ENCODE assay signal across 5 cellular contexts in genomic region chr6:34808473-34808872, GRCh38. TPM values are rescaled to one million over a fixed set of nuclear protein-coding genes. Genes with fewer than 3 reads are reported as not detected.
DNase-seq lines count a peak whose midpoint lies in the region; ATAC-seq, FAIRE-seq and TF ChIP-seq lines count a peak whose summit lies in the region.
"Not testable (repeated sequence)": the region's sequence is repeated elsewhere in the genome, so short reads cannot be mapped to it uniquely, and the experiment has no call there.

No MANE protein-coding gene starts in this region.

- H3K36me3 Mint-ChIP-seq in T-helper 17 cell (ENCODE audit: low read depth), result not testable (repeated sequence)

- BruUV-seq in PC-9 (replicated peaks; lab: Mats Ljungman, UMichigan); K562 (replicated peaks; lab: Mats Ljungman, UMichigan); HepG2 (replicated peaks; lab: Mats Ljungman, UMichigan): not testable (repeated sequence)

- H3K4me1 ChIP-seq in HEK293 (ENCODE audit: control insufficient read depth, insufficient read depth, low read length) (peaks cover 12% of the 10 kb centered on the region), PC-9 (replicated peaks; ENCODE audit: insufficient read depth) (peaks cover 35% of the 10 kb centered on the region), HepG2 (ENCODE audit: insufficient read depth, low read length) (peaks cover 21% of the 10 kb centered on the region)
- not testable (repeated sequence) for H3K4me1 ChIP-seq in K562 (replicated peaks in 1 of 2; ENCODE audit: control insufficient read depth in 2 of 2, insufficient read depth in 2 of 2, low read length in 2 of 2)

- H3K27ac Mint-ChIP-seq in T-helper 17 cell, result peak overlapping the region; percentile 39

- not testable (repeated sequence) for H3K4me3 ChIP-seq in HEK293 (ENCODE audit: low read depth, low read length); PC-9; K562; HepG2 (replicated peaks in 1 of 3; ENCODE audit: insufficient read depth in 1 of 3, low read depth in 2 of 3, low read length in 3 of 3)

- H3K36me3 ChIP-seq in HEK293 (ENCODE audit: control insufficient read depth in 2 of 2, insufficient read depth in 1 of 2, low read length in 2 of 2); PC-9 (ENCODE audit: low read depth); K562 (ENCODE audit: control insufficient read depth, insufficient read depth, low read length); HepG2 (replicated peaks in 1 of 2; ENCODE audit: control insufficient read depth in 1 of 2, insufficient read depth in 2 of 2, low read length in 2 of 2): not testable (repeated sequence)

- POLR2A ChIA-PET in HEK293 (lab: Yijun Ruan, JAX) (interaction anchor here (0.7 kb wide), 1 partner anchor 422 kb away, joined by 3 read pairs; no protein-coding TSS in a partner anchor), K562 (lab: Yijun Ruan, JAX) (interaction anchor here (5.8 kb wide), 1 partner anchor 16 kb away, joined by 56 read pairs; the partner anchor contains the start of gene BLTP3A)
- POLR2A ChIA-PET in PC-9 (lab: Charles Lee; ENCODE audit: unreplicated experiment); HepG2 (lab: Yijun Ruan, JAX): not testable (repeated sequence)

- H2AFZ ChIP-seq in PC-9; K562 (ENCODE audit: low read depth, low read length); HepG2 (ENCODE audit: low read length): not testable (repeated sequence)

- intact Hi-C loops in PC-9 (cut with micrococcal nuclease; ENCODE audit: unreplicated experiment); K562 (cut with micrococcal nuclease); HepG2 (cut with micrococcal nuclease; ENCODE audit: unreplicated experiment): not testable (repeated sequence)

- CTCF ChIA-PET in HEK293 (lab: Yijun Ruan, JAX), result interaction anchor here (0.7 kb wide), 1 partner anchor 80 kb away, joined by 3 read pairs; no protein-coding TSS in a partner anchor
- CTCF ChIA-PET in PC-9 (lab: Charles Lee); K562 (lab: Yijun Ruan, JAX; ENCODE audit: low intra/inter-chr PET ratio); HepG2 (lab: Yijun Ruan, JAX; ENCODE audit: low intra/inter-chr PET ratio, low total read pairs): not testable (repeated sequence)

- ATAC-seq in T-helper 17 cell, K562, HepG2: not testable (repeated sequence)

- in situ Hi-C loops in K562 (cut with MboI); HepG2 (cut with HindIII; ENCODE audit: extremely low pct_ligation_motif_present, low pct_unique_long_range_greater_than_20kb): not testable (repeated sequence)

- H3K4me2 ChIP-seq in PC-9; K562 (ENCODE audit: insufficient read depth, low read length); HepG2 (ENCODE audit: low read depth, low read length): not testable (repeated sequence)

- not testable (repeated sequence) for H3K27ac ChIP-seq in HEK293 (ENCODE audit: extremely low read depth, low read depth, low read length); K562 (ENCODE audit: extremely low read depth, low read depth, low read length); HepG2 (ENCODE audit: extremely low read length, insufficient read depth, low read length)
- peak overlapping the region; percentile 70; the same call in 1 of the 2 replicates for H3K27ac ChIP-seq in PC-9

- not testable (repeated sequence) for DNase-seq in PC-9; T-helper 17 cell; K562 (ENCODE audit: extremely low read depth in 1 of 4, low spot score in 3 of 4); HepG2 (ENCODE audit: low spot score)

- H3K27me3 Mint-ChIP-seq in T-helper 17 cell, result not testable (repeated sequence)

- TF ChIP-seq POLR2A in K562 (conservative IDR thresholded peaks at IDR 0.05); HepG2 (IDR thresholded peaks at IDR 0.05; ENCODE audit: insufficient read depth in 1 of 2, low read depth in 2 of 2, low read length in 2 of 2): not testable (repeated sequence)

- H3K4me3 Mint-ChIP-seq in T-helper 17 cell, result not testable (repeated sequence)

- H3K9me2 ChIP-seq in PC-9 (ENCODE audit: insufficient read depth), result not testable (repeated sequence)

- H3F3A ChIP-seq in PC-9 (ENCODE audit: insufficient read depth, low read depth), result peaks cover 31% of the 10 kb centered on the region

- H3K9ac ChIP-seq in K562 (ENCODE audit: insufficient read depth in 1 of 2, low read depth in 2 of 2, low read length in 2 of 2); HepG2 (ENCODE audit: insufficient read depth, low read depth, low read length): not testable (repeated sequence)

- H3K9me3 ChIP-seq in HEK293 (ENCODE audit: control insufficient read depth, insufficient read depth, low read depth, low read length); PC-9 (ENCODE audit: insufficient read depth, low read depth); T-helper 17 cell (ENCODE audit: control insufficient read depth, low read length, poor library complexity, severe bottlenecking); K562 (replicated peaks; ENCODE audit: control insufficient read depth, insufficient read depth, low read depth, low read length); HepG2 (ENCODE audit: low read length): not testable (repeated sequence)

- H3K79me2 ChIP-seq in PC-9 (ENCODE audit: low read depth) (peaks cover 90% of the 10 kb centered on the region), K562 (ENCODE audit: control insufficient read depth, insufficient read depth, low read length) (peaks cover 57% of the 10 kb centered on the region), HepG2 (ENCODE audit: insufficient read depth, low read length) (peaks cover 87% of the 10 kb centered on the region)

- not testable (repeated sequence) for TF ChIP-seq RAD21 in K562 (CRISPR knock-in tag; conservative IDR thresholded peaks at IDR 0.05 in 1 of 2, IDR thresholded peaks at IDR 0.05 in 1 of 2); HepG2 (CRISPR knock-in tag; IDR thresholded peaks at IDR 0.05)

- 83% methylated on average over 3 of the region's 3 CpGs for WGBS in K562 (ENCODE audit: insufficient coverage, low coverage, missing lambda C conversion rate)
- 93% methylated on average over 3 of the region's 3 CpGs for WGBS in HepG2 (ENCODE audit: low lambda C conversion rate)

- not testable (repeated sequence) for H3K9me1 ChIP-seq in K562 (ENCODE audit: control insufficient read depth, insufficient read depth, low read length)

- not testable (repeated sequence) for H3K4me1 Mint-ChIP-seq in T-helper 17 cell

- not testable (repeated sequence) for FAIRE-seq in K562 (lab: Jason Lieb, UNC); HepG2 (lab: Jason Lieb, UNC)

- not testable (repeated sequence) for TF ChIP-seq EP300 in K562 (IDR thresholded peaks at IDR 0.05; ENCODE audit: low read length); HepG2 (IDR thresholded peaks at IDR 0.05; ENCODE audit: low read depth in 2 of 2, low read length in 2 of 2); HepG2 (CRISPR knock-in tag; IDR thresholded peaks at IDR 0.05; ENCODE audit: borderline replicate concordance)

- H3K27me3 ChIP-seq in PC-9 (ENCODE audit: insufficient read depth, low read depth); K562 (ENCODE audit: control insufficient read depth in 2 of 2, insufficient read depth in 2 of 2, low read length in 2 of 2); HepG2 (ENCODE audit: control insufficient read depth in 1 of 2, insufficient read depth in 2 of 2, low read length in 2 of 2): not testable (repeated sequence)

- not testable (repeated sequence) for TF ChIP-seq CTCF in HEK293 (tag by site-specific recombination; IDR thresholded peaks at IDR 0.05); PC-9 (conservative IDR thresholded peaks at IDR 0.05); K562 (IDR thresholded peaks at IDR 0.05 in 2 of 3, conservative IDR thresholded peaks at IDR 0.05 in 1 of 3; ENCODE audit: insufficient read depth in 2 of 3, low read depth in 1 of 3, low read length in 3 of 3); HepG2 (CRISPR knock-in tag; IDR thresholded peaks at IDR 0.05)

- peaks cover 37% of the 10 kb centered on the region for H4K20me1 ChIP-seq in PC-9 (ENCODE audit: insufficient read depth)
- peaks cover 30% of the 10 kb centered on the region for H4K20me1 ChIP-seq in K562 (replicated peaks; ENCODE audit: control insufficient read depth, insufficient read depth, low read length)
- peaks cover 32% of the 10 kb centered on the region for H4K20me1 ChIP-seq in HepG2 (ENCODE audit: insufficient read depth, low read length)

RNA-seq across cellular contexts. Expression of gene BLTP3A, which starts 16.6 kb away (rescaled TPM):
- total RNA-seq in PC-9 (2021) (18.2 and 22.3 TPM in 2 replicates), T-helper 17 cell (10 to 100 TPM; 10.5 to 16.3 TPM), K562 (2014; rRNA removed) (14.8 and 16.7 TPM in 2 replicates), K562 (2014; rRNA removed; fragmentation: Illumina TruSeq; extraction: Trizol) (21.5 and 24.6 TPM in 2 replicates), K562 (2015; rRNA removed; fragmentation: Illumina TruSeq; extraction: Trizol) (13.3 and 14.0 TPM in 2 replicates), K562 (2021) (30.2 and 34.6 TPM in 2 replicates), HepG2 (2016; rRNA removed; fragmentation: Illumina TruSeq; extraction: Trizol) (24.0 and 39.3 TPM in 2 replicates)
- 63.2 and 83.7 TPM in 2 replicates for total RNA-seq in K562 (2011; cell fraction: chromatin; rRNA removed; ENCODE audit: low replicate concordance)
- 35.0 and 36.8 TPM in 2 replicates for total RNA-seq in K562 (2011; cell fraction: nucleolus; rRNA removed)
- 39.5 and 45.3 TPM in 2 replicates for total RNA-seq in K562 (2011; cell fraction: nucleoplasm; rRNA removed)
- polyA plus RNA-seq in K562 (2011; rRNA removed) (29.3 and 33.0 TPM in 2 replicates), K562 (2014; fragmentation: Illumina TruSeq; extraction: Trizol) (26.6 and 27.2 TPM in 2 replicates), K562 (2014; fragmentation: Nextera tagmentation; extraction: Ambion mirVana) (1 to 10 TPM; 7.5 to 7.7 TPM), K562 (2014; rRNA removed) (15.5 and 17.9 TPM in 2 replicates), HepG2 (2011; rRNA removed) (21.3 and 22.1 TPM in 2 replicates)
- polyA plus RNA-seq in K562 (2011; cell fraction: cytosol; rRNA removed), result 23.9 and 26.2 TPM in 2 replicates
- 16.4 and 18.6 TPM in 2 replicates for polyA plus RNA-seq in K562 (2011; cell fraction: nucleus; rRNA removed)
- 12.0 and 23.2 TPM in 2 replicates for polyA plus RNA-seq in K562 (2012)
- polyA minus RNA-seq in K562 (2011; rRNA and poly(A)+ RNA removed), result 62.1 and 71.6 TPM in 2 replicates
- polyA minus RNA-seq in K562 (2011; cell fraction: cytosol; rRNA and poly(A)+ RNA removed), result 38.1 and 38.5 TPM in 2 replicates
- 14.1 and 23.9 TPM in 2 replicates for polyA minus RNA-seq in K562 (2011; cell fraction: nucleus; rRNA and poly(A)+ RNA removed)
- total RNA-seq in HepG2 (2016; cell fraction: cytosol; rRNA removed; fragmentation: Illumina TruSeq; extraction: Trizol; ENCODE audit: low read depth), result 3.3 and 3.4 TPM in 2 replicates
- 23.0 and 35.8 TPM in 2 replicates for total RNA-seq in HepG2 (2016; cell fraction: insoluble cytoplasmic fraction; rRNA removed; fragmentation: Illumina TruSeq; extraction: Trizol)
- total RNA-seq in HepG2 (2016; cell fraction: membrane; rRNA removed; fragmentation: Illumina TruSeq; extraction: Trizol), result 12.6 and 13.4 TPM in 2 replicates
- 23.1 and 25.2 TPM in 2 replicates for total RNA-seq in HepG2 (2016; cell fraction: nucleus; rRNA removed; fragmentation: Illumina TruSeq; extraction: Trizol)
- 15.5 and 17.2 TPM in 2 replicates for polyA plus RNA-seq in HepG2 (2011; cell fraction: cytosol; rRNA removed)
- polyA plus RNA-seq in HepG2 (2011; cell fraction: nucleus; rRNA removed), result 16.7 and 19.3 TPM in 2 replicates
- 19.5 and 21.0 TPM in 2 replicates for polyA plus RNA-seq in HepG2 (2012)
- 1.2 and 1.3 TPM in 2 replicates for polyA plus RNA-seq in HepG2 (2016; cell fraction: cytosol; fragmentation: Illumina TruSeq; extraction: Trizol; ENCODE audit: low read depth)
- 21.1 and 22.6 TPM in 2 replicates for polyA plus RNA-seq in HepG2 (2016; cell fraction: insoluble cytoplasmic fraction; fragmentation: Illumina TruSeq; extraction: Trizol; ENCODE audit: low read depth)
- polyA plus RNA-seq in HepG2 (2016; cell fraction: membrane; fragmentation: Illumina TruSeq; extraction: Trizol; ENCODE audit: low read depth), result 3.2 and 3.9 TPM in 2 replicates
- 21.8 and 24.2 TPM in 2 replicates for polyA plus RNA-seq in HepG2 (2016; cell fraction: nucleus; fragmentation: Illumina TruSeq; extraction: Trizol; ENCODE audit: insufficient read depth, low read depth)
- 55.6 and 84.9 TPM in 2 replicates for polyA minus RNA-seq in HepG2 (2011; rRNA and poly(A)+ RNA removed; ENCODE audit: low replicate concordance)
- polyA minus RNA-seq in HepG2 (2011; cell fraction: cytosol; rRNA and poly(A)+ RNA removed), result 37.8 and 45.9 TPM in 2 replicates
- 30.8 and 44.8 TPM in 2 replicates for polyA minus RNA-seq in HepG2 (2011; cell fraction: nucleus; rRNA and poly(A)+ RNA removed)

RNA-seq across cellular contexts. Expression of gene SNRPC, which starts 51.2 kb away (rescaled TPM):
- total RNA-seq in PC-9 (2021) (142 and 162 TPM in 2 replicates), T-helper 17 cell (10 to 100 TPM; 44.2 to 52.1 TPM), K562 (2014; rRNA removed) (500 and 634 TPM in 2 replicates), K562 (2014; rRNA removed; fragmentation: Illumina TruSeq; extraction: Trizol) (430 and 439 TPM in 2 replicates), K562 (2015; rRNA removed; fragmentation: Illumina TruSeq; extraction: Trizol) (488 and 508 TPM in 2 replicates), K562 (2021) (415 and 433 TPM in 2 replicates), HepG2 (2016; rRNA removed; fragmentation: Illumina TruSeq; extraction: Trizol) (291 and 370 TPM in 2 replicates)
- total RNA-seq in K562 (2011; cell fraction: chromatin; rRNA removed; ENCODE audit: low replicate concordance), result 34.0 and 37.5 TPM in 2 replicates
- 54.7 and 59.2 TPM in 2 replicates for total RNA-seq in K562 (2011; cell fraction: nucleolus; rRNA removed)
- total RNA-seq in K562 (2011; cell fraction: nucleoplasm; rRNA removed), result 62.7 and 69.1 TPM in 2 replicates
- polyA plus RNA-seq in K562 (2011; rRNA removed) (495 and 598 TPM in 2 replicates), K562 (2014; fragmentation: Illumina TruSeq; extraction: Trizol) (868 and 905 TPM in 2 replicates), K562 (2014; fragmentation: Nextera tagmentation; extraction: Ambion mirVana) (100 to 1,000 TPM; 697 to 889 TPM), K562 (2014; rRNA removed) (808 and 854 TPM in 2 replicates), HepG2 (2011; rRNA removed) (212 and 226 TPM in 2 replicates)
- polyA plus RNA-seq in K562 (2011; cell fraction: cytosol; rRNA removed), result 883 and 1,009 TPM in 2 replicates
- 165 and 174 TPM in 2 replicates for polyA plus RNA-seq in K562 (2011; cell fraction: nucleus; rRNA removed)
- 407 and 437 TPM in 2 replicates for polyA plus RNA-seq in K562 (2012)
- 218 and 228 TPM in 2 replicates for polyA minus RNA-seq in K562 (2011; rRNA and poly(A)+ RNA removed)
- 104 and 122 TPM in 2 replicates for polyA minus RNA-seq in K562 (2011; cell fraction: cytosol; rRNA and poly(A)+ RNA removed)
- polyA minus RNA-seq in K562 (2011; cell fraction: nucleus; rRNA and poly(A)+ RNA removed), result 21.0 and 35.1 TPM in 2 replicates
- 161 and 169 TPM in 2 replicates for total RNA-seq in HepG2 (2016; cell fraction: cytosol; rRNA removed; fragmentation: Illumina TruSeq; extraction: Trizol; ENCODE audit: low read depth)
- 295 and 368 TPM in 2 replicates for total RNA-seq in HepG2 (2016; cell fraction: insoluble cytoplasmic fraction; rRNA removed; fragmentation: Illumina TruSeq; extraction: Trizol)
- 135 and 139 TPM in 2 replicates for total RNA-seq in HepG2 (2016; cell fraction: membrane; rRNA removed; fragmentation: Illumina TruSeq; extraction: Trizol)
- 91.8 and 101 TPM in 2 replicates for total RNA-seq in HepG2 (2016; cell fraction: nucleus; rRNA removed; fragmentation: Illumina TruSeq; extraction: Trizol)
- polyA plus RNA-seq in HepG2 (2011; cell fraction: cytosol; rRNA removed), result 294 and 326 TPM in 2 replicates
- polyA plus RNA-seq in HepG2 (2011; cell fraction: nucleus; rRNA removed), result 83.3 and 97.3 TPM in 2 replicates
- 181 and 228 TPM in 2 replicates for polyA plus RNA-seq in HepG2 (2012)
- polyA plus RNA-seq in HepG2 (2016; cell fraction: cytosol; fragmentation: Illumina TruSeq; extraction: Trizol; ENCODE audit: low read depth), result 220 TPM in 2 replicates
- 479 and 482 TPM in 2 replicates for polyA plus RNA-seq in HepG2 (2016; cell fraction: insoluble cytoplasmic fraction; fragmentation: Illumina TruSeq; extraction: Trizol; ENCODE audit: low read depth)
- polyA plus RNA-seq in HepG2 (2016; cell fraction: membrane; fragmentation: Illumina TruSeq; extraction: Trizol; ENCODE audit: low read depth), result 152 TPM in 2 replicates
- 204 and 206 TPM in 2 replicates for polyA plus RNA-seq in HepG2 (2016; cell fraction: nucleus; fragmentation: Illumina TruSeq; extraction: Trizol; ENCODE audit: insufficient read depth, low read depth)
- polyA minus RNA-seq in HepG2 (2011; rRNA and poly(A)+ RNA removed; ENCODE audit: low replicate concordance), result 113 and 123 TPM in 2 replicates
- polyA minus RNA-seq in HepG2 (2011; cell fraction: cytosol; rRNA and poly(A)+ RNA removed), result 55.6 and 55.7 TPM in 2 replicates
- 29.7 and 31.5 TPM in 2 replicates for polyA minus RNA-seq in HepG2 (2011; cell fraction: nucleus; rRNA and poly(A)+ RNA removed)
